ENCODE assay signal across 12 cellular contexts in genomic region chr17:40328386-40328766, GRCh38. TPM values are rescaled to one million over a fixed set of nuclear protein-coding genes. Genes with fewer than 3 reads are reported as not detected.
DNase-seq lines count a peak whose midpoint lies in the region; ATAC-seq and TF ChIP-seq lines count a peak whose summit lies in the region.
"Had no signal": no experiment of that assay in that cellular context is flagged by ENCODE, and none has a peak within 500 bp of the region (broad histone marks: within the 10 kb centered on the region; RNA-seq: fewer than 3 reads in every experiment).

No MANE protein-coding gene starts in this region.

- in situ Hi-C loops in G401 (cut with HindIII; ENCODE audit: low sequenced_read_pairs), result no loop called here

- H3K27ac ChIP-seq in left ventricle myocardium inferior (replicated peaks), result peak overlapping the region; percentile 90
- H3K27ac ChIP-seq in vagina, result peak overlapping the region; percentile 96
- H3K27ac ChIP-seq: C4-2B had no signal

- H3K27me3 Mint-ChIP-seq in activated naive CD8-positive, alpha-beta T cell, result no peaks in the 10 kb centered on the region
- H3K27me3 Mint-ChIP-seq in naive B cell, result no peaks in the 10 kb centered on the region

- H3K27ac Mint-ChIP-seq in activated naive CD8-positive, alpha-beta T cell, result peak overlapping the region; percentile 68
- H3K27ac Mint-ChIP-seq in naive B cell, result peak overlapping the region; percentile 61 to 100 (median 90)

- H3K4me3 ChIP-seq in left ventricle myocardium inferior (no peak overlapping the region), vagina (no peak overlapping the region)

- intact Hi-C loops in left ventricle myocardium inferior (cut with micrococcal nuclease), result no loop called here
- intact Hi-C loops in Right ventricle myocardium superior (cut with DNase I), result no loop called here
- intact Hi-C loops in vagina (cut with DNase I), result no loop called here

- peak overlapping the region; percentile 71 for H3K4me3 Mint-ChIP-seq in activated naive CD8-positive, alpha-beta T cell
- H3K4me3 Mint-ChIP-seq in naive B cell, result peak overlapping the region in 4 of 8 donors; percentile 21 to 55 (median 36)

- DNase-seq in left ventricle myocardium inferior (no peak), Right ventricle myocardium superior (no peak), naive B cell (no peak), vagina (ENCODE audit: extremely low spot score in 2 of 2) (no peak), G401 (ENCODE audit: low spot score) (no peak)
- DNase-seq: anterior cingulate cortex, GOT3 had no signal

- TF ChIP-seq POLR2A in vagina (IDR thresholded peaks at IDR 0.05), result no peak

- H3K27me3 ChIP-seq in left ventricle myocardium inferior (ENCODE audit: low read depth), result no peaks in the 10 kb centered on the region
- no peaks in the 10 kb centered on the region for H3K27me3 ChIP-seq in vagina

- H3K36me3 Mint-ChIP-seq in activated naive CD8-positive, alpha-beta T cell, result peaks cover 13% of the 10 kb centered on the region
- peaks cover 0 to 4% of the 10 kb centered on the region in 2 donors for H3K36me3 Mint-ChIP-seq in naive B cell

- TF ChIP-seq CTCF in left ventricle myocardium inferior (IDR thresholded peaks at IDR 0.05; ENCODE audit: borderline replicate concordance) (no peak), vagina (IDR thresholded peaks at IDR 0.05) (no peak)

- peaks cover 80% of the 10 kb centered on the region for H3K4me1 Mint-ChIP-seq in activated naive CD8-positive, alpha-beta T cell (ENCODE audit: low read depth)
- peaks cover 77 to 92% (median 91%) of the 10 kb centered on the region in 3 donors for H3K4me1 Mint-ChIP-seq in naive B cell

- no peaks in the 10 kb centered on the region for H3K9me3 ChIP-seq in left ventricle myocardium inferior (replicated peaks)
- no peaks in the 10 kb centered on the region for H3K9me3 ChIP-seq in vagina

- H3K9me3 Mint-ChIP-seq in activated naive CD8-positive, alpha-beta T cell (ENCODE audit: low read depth), result no peaks in the 10 kb centered on the region
- H3K9me3 Mint-ChIP-seq in naive B cell, result no peaks in the 10 kb centered on the region

- H3K4me1 ChIP-seq in left ventricle myocardium inferior (peaks cover 100% of the 10 kb centered on the region), vagina (peaks cover 100% of the 10 kb centered on the region)

- H3K36me3 ChIP-seq in left ventricle myocardium inferior (peaks cover 7% of the 10 kb centered on the region), vagina (no peaks in the 10 kb centered on the region)

- no peak for ATAC-seq in Right ventricle myocardium superior (ENCODE audit: poor library complexity)
- ATAC-seq in naive B cell (ENCODE audit: low read depth in 2 of 2), result no peak
- ATAC-seq in GM19395 (IDR thresholded peaks at IDR 0.05; ENCODE audit: unreplicated experiment), result no peak
- no peak for ATAC-seq in HG02870 (IDR thresholded peaks at IDR 0.05; ENCODE audit: unreplicated experiment)

RNA-seq across cellular contexts. Expression of gene RARA, which starts 19.4 kb away (rescaled TPM):
- 17.1 TPM for total RNA-seq in left ventricle myocardium inferior
- 15.8 TPM for total RNA-seq in Right ventricle myocardium superior
- 10 to 100 TPM in 2 of 6 donors, 1 to 10 TPM in 4; 3.1 to 12.6 (median 7.8) TPM for polyA plus RNA-seq in naive B cell (ENCODE audit: low read depth in 6 of 6)
- 58.9 TPM for total RNA-seq in vagina
- 9.5 and 11.8 TPM in 2 replicates for total RNA-seq in G401 (2014; rRNA removed; shearing (Covaris generic))

RNA-seq across cellular contexts. Expression of gene GJD3, which starts 36.2 kb away (rescaled TPM):
- 0.88 TPM for total RNA-seq in left ventricle myocardium inferior
- 1.3 TPM for total RNA-seq in Right ventricle myocardium superior
- under 1 TPM in 2 of 6 donors, not detected in 4; 0.44 to 0.98 TPM for polyA plus RNA-seq in naive B cell (ENCODE audit: low read depth in 6 of 6)
- total RNA-seq in vagina, result 12.0 TPM
- total RNA-seq in G401 (2014; rRNA removed; shearing (Covaris generic)), result not detected in 2 replicates
- polyA plus RNA-seq: neural cell had no signal

RNA-seq across cellular contexts. Expression of gene CDC6, which starts 40.7 kb away (rescaled TPM):
- 0.55 TPM for total RNA-seq in left ventricle myocardium inferior
- 1.1 TPM for total RNA-seq in Right ventricle myocardium superior
- 1 to 10 TPM in 1 of 6 donors, under 1 TPM in 3, not detected in 2; 0.23 to 1.3 (median 0.35) TPM for polyA plus RNA-seq in naive B cell (ENCODE audit: low read depth in 6 of 6)
- total RNA-seq in vagina, result 3.7 TPM
- total RNA-seq in G401 (2014; rRNA removed; shearing (Covaris generic)), result 34.1 and 53.5 TPM in 2 replicates
